ENCODE assay signal across 8 cellular contexts in genomic region chr2:44170337-44170736, GRCh38. TPM values are rescaled to one million over a fixed set of nuclear protein-coding genes. Genes with fewer than 3 reads are reported as not detected.
DNase-seq lines count a peak whose midpoint lies in the region; ATAC-seq, FAIRE-seq and TF ChIP-seq lines count a peak whose summit lies in the region.

No MANE protein-coding gene starts in this region.

- H3K4me3 ChIP-seq in AG09309 (ENCODE audit: control insufficient read depth, low read depth, low read length) = peak overlapping the region; percentile 77
- peak overlapping the region; percentile 91 to 98 (median 93) for H3K4me3 ChIP-seq in subcutaneous abdominal adipose tissue (ENCODE audit: low read depth in 1 of 5, low read length in 5 of 5)

- FAIRE-seq in H54 (lab: Jason Lieb, UNC) = peak; percentile 36

- H3K4me1 ChIP-seq in subcutaneous abdominal adipose tissue (ENCODE audit: control insufficient read depth in 5 of 5, insufficient read depth in 5 of 5, low read length in 5 of 5) = peaks cover 4 to 34% (median 29%) of the 10 kb centered on the region in 5 donors

- H3K36me3 ChIP-seq in subcutaneous abdominal adipose tissue (ENCODE audit: control insufficient read depth in 5 of 5, insufficient read depth in 5 of 5, low read length in 5 of 5) = no peaks in the 10 kb centered on the region

- ATAC-seq in HG03025 (IDR thresholded peaks at IDR 0.05; ENCODE audit: low FRiP score, unreplicated experiment) = no peak

- H3K9me3 ChIP-seq in subcutaneous abdominal adipose tissue (ENCODE audit: control insufficient read depth in 5 of 5, low read length in 5 of 5) = no peaks in the 10 kb centered on the region

- H3K9ac ChIP-seq in subcutaneous abdominal adipose tissue (ENCODE audit: low read length in 5 of 5) = peak overlapping the region; percentile 89 to 99 (median 97)

- peaks cover 2% of the 10 kb centered on the region for H3K9me3 Mint-ChIP-seq in activated naive CD8-positive, alpha-beta T cell treated with anti-CD3 and anti-CD28 coated beads for 36 hours

- H3K27me3 Mint-ChIP-seq in activated naive CD8-positive, alpha-beta T cell treated with anti-CD3 and anti-CD28 coated beads for 36 hours = no peaks in the 10 kb centered on the region

- peaks cover 43% of the 10 kb centered on the region for H3K4me1 Mint-ChIP-seq in activated naive CD8-positive, alpha-beta T cell treated with anti-CD3 and anti-CD28 coated beads for 36 hours

- DNase-seq in AG09309 (ENCODE audit: low read depth) (peak; percentile 5), H54 (ENCODE audit: insufficient read length, low spot score) (no peak), inferior parietal cortex (ENCODE audit: extremely low spot score) (peak; percentile 60), ureter (ENCODE audit: low spot score) (no peak), NCI-H2029 (lab: John Stamatoyannopoulos, UW) (no peak)
- DNase-seq in activated naive CD8-positive, alpha-beta T cell treated with anti-CD3 and anti-CD28 coated beads for 36 hours = no peak

- H3K27ac ChIP-seq in subcutaneous abdominal adipose tissue (ENCODE audit: low read depth, low read length) = peak overlapping the region; percentile 96

- H3K4me3 Mint-ChIP-seq in activated naive CD8-positive, alpha-beta T cell treated with anti-CD3 and anti-CD28 coated beads for 36 hours = peak overlapping the region; percentile 96

- TF ChIP-seq POLR2A in H54 (IDR thresholded peaks at IDR 0.05; ENCODE audit: low read depth, low read length) = no peak

- peaks cover 11% of the 10 kb centered on the region for H3K36me3 Mint-ChIP-seq in activated naive CD8-positive, alpha-beta T cell treated with anti-CD3 and anti-CD28 coated beads for 36 hours

- TF ChIP-seq CTCF in AG09309 (IDR thresholded peaks at IDR 0.05; ENCODE audit: control insufficient read depth, insufficient read depth, low read depth, low read length, missing control alignments) = no peak

- H3K27me3 ChIP-seq in subcutaneous abdominal adipose tissue (ENCODE audit: control insufficient read depth in 5 of 5, insufficient read depth in 4 of 5, low read length in 5 of 5) = no peaks in the 10 kb centered on the region

- peak overlapping the region; percentile 97 for H3K27ac Mint-ChIP-seq in activated naive CD8-positive, alpha-beta T cell treated with anti-CD3 and anti-CD28 coated beads for 36 hours

RNA-seq across cellular contexts. Expression of gene PPM1B, which starts 1.7 kb away (rescaled TPM):
- 10 to 100 TPM; 38.9 to 40.4 TPM for total RNA-seq in activated naive CD8-positive, alpha-beta T cell treated with anti-CD3 and anti-CD28 coated beads for 36 hours
- 54.8 TPM for total RNA-seq in ureter

Comparison
In these comparisons a context has a peak if more than half of its experiments do, and no peak if none do; other contexts are left out.
1. DNase-seq: peak in AG09309 (single experiment) and inferior parietal cortex (single experiment); none in H54 (single experiment), activated naive CD8-positive, alpha-beta T cell treated with anti-CD3 and anti-CD28 coated beads for 36 hours (single experiment), ureter (single experiment) and NCI-H2029 (single experiment).